2 cellular contexts compared by ENCODE assay signal in genomic region chr9:87256973-87257372, GRCh38.
TF ChIP-seq lines count a peak whose summit lies in the region.

No MANE protein-coding gene starts in this region.

TF ChIP-seq in HEK293, 187 proteins besides CTCF, POLR2A, EP300 and RAD21 (continued from another document):
- no peak for TF ChIP-seq ZNF843 (tag by site-specific recombination; IDR thresholded peaks at IDR 0.05)

TF ChIP-seq in SK-N-SH treated with all-trans-retinoic acid at 6 μM for 48 hours, 23 proteins besides CTCF, POLR2A, EP300 and RAD21 (continued from another document):
- no peak for TF ChIP-seq POU6F1 (CRISPR knock-in tag; IDR thresholded peaks at IDR 0.05; ENCODE audit: borderline replicate concordance, low read depth)
